ENCODE assay signal across 26 cellular contexts in the genomic region with DNA sequence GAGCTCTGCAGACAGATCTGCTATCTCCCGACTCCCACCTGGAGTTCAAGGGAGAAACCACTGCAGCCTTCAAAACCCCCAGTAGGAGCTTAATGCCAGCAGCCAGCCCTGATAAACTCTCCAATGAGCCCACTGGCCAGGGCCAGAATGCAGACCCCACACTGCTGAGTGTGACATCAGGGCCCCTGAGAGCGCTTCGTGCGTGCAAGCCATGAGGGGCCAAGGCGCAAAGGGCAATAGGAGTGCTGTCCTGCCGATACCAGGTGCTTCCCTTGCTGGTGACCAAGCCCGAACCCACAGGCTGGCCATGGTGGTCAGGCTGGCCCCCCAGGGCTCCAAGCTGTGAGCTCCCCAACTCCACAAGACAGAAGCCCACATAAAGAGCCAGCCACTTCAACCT. TPM values are rescaled to one million over a fixed set of nuclear protein-coding genes. Genes with fewer than 3 reads are reported as not detected.
"Had no signal": no experiment of that assay in that cellular context is flagged by ENCODE, and none has a peak within 500 bp of the region (broad histone marks: within the 10 kb centered on the region; RNA-seq: fewer than 3 reads in every experiment).

No MANE protein-coding gene starts in this region.

- H3K36me3 Mint-ChIP-seq: activated naive CD4-positive, alpha-beta T cell treated with anti-CD3 and anti-CD28 coated beads, Interleukin-2, amount 50 U/mL, for 72 hours; brain; IgD-negative memory B cell had no signal

- H3K27ac Mint-ChIP-seq: activated CD4-positive, alpha-beta T cell treated with anti-CD3 and anti-CD28 coated beads for 36 hours; activated naive CD4-positive, alpha-beta T cell treated with anti-CD3 and anti-CD28 coated beads for 36 hours; activated naive CD4-positive, alpha-beta T cell treated with anti-CD3 and anti-CD28 coated beads, Interleukin-2, amount 50 U/mL, for 72 hours; activated T-cell treated with anti-CD3 and anti-CD28 coated beads, Interleukin-2, amount 50 U/mL, for 24 hours; brain; IgD-negative memory B cell; WTC11 had no signal

- H3K27ac ChIP-seq: adrenal gland, SJCRH30, SK-N-MC had no signal

- H3K36me3 ChIP-seq: adrenal gland, SJCRH30 had no signal

- H3K4me3 Mint-ChIP-seq: activated CD4-positive, alpha-beta T cell treated with anti-CD3 and anti-CD28 coated beads for 36 hours; activated naive CD4-positive, alpha-beta T cell treated with anti-CD3 and anti-CD28 coated beads for 36 hours; activated T-cell treated with anti-CD3 and anti-CD28 coated beads, Interleukin-2, amount 50 U/mL, for 24 hours; brain; WTC11 had no signal

- H3K9me3 ChIP-seq: adrenal gland, SJCRH30 had no signal

- ATAC-seq: activated CD4-positive, alpha-beta T cell treated with anti-CD3 and anti-CD28 coated beads for 36 hours; activated CD4-positive, CD25-positive, alpha-beta regulatory T cell treated with anti-CD3 and anti-CD28 coated beads, Interleukin-2, amount 50 U/mL, for 24 hours; activated naive CD4-positive, alpha-beta T cell treated with anti-CD3 and anti-CD28 coated beads, Interleukin-2, amount 50 U/mL, for 72 hours; Panc1; WTC11 had no signal

- H3K9me3 Mint-ChIP-seq: activated naive CD4-positive, alpha-beta T cell treated with anti-CD3 and anti-CD28 coated beads for 36 hours; activated naive CD4-positive, alpha-beta T cell treated with anti-CD3 and anti-CD28 coated beads, Interleukin-2, amount 50 U/mL, for 72 hours; activated T-cell treated with anti-CD3 and anti-CD28 coated beads, Interleukin-2, amount 50 U/mL, for 24 hours; IgD-negative memory B cell had no signal

- H3K27me3 Mint-ChIP-seq: brain had no signal

- H3K27me3 ChIP-seq: adrenal gland had no signal

- H3K4me3 ChIP-seq: adrenal gland, SJCRH30, SK-N-MC had no signal

- DNase-seq: activated CD4-positive, alpha-beta T cell treated with anti-CD3 and anti-CD28 coated beads for 36 hours; activated gamma-delta T cell treated with Interleukin-2 at 50 U/mL for 16 hours; activated naive CD4-positive, alpha-beta T cell treated with anti-CD3 and anti-CD28 coated beads for 36 hours; activated T-cell treated with anti-CD3 and anti-CD28 coated beads, Interleukin-2, amount 50 U/mL, for 24 hours; cerebellar nuclear complex; Karpas-422; KBM-7; NCI-H1105; NCI-H1417 treated with DMSO at 0.1 percent for 48 hours; NCI-H187 treated with DMSO at 0.1 percent for 48 hours; NCI-H2081; NCI-H345; NCI-H524 treated with DMSO at 0.1 percent for 48 hours; SHP77; SJCRH30 had no signal

RNA-seq across cellular contexts. Expression of a gene that starts 33.2 kb away (rescaled TPM):
- total RNA-seq: bronchial epithelial cell, MCF 10A, NCI-H460, SJCRH30, WTC11 had no signal
